11 cellular contexts compared by ENCODE assay signal in genomic region chr5:80963521-80963895, GRCh38. TPM values are rescaled to one million over a fixed set of nuclear protein-coding genes. Genes with fewer than 3 reads are reported as not detected.
DNase-seq lines count a peak whose midpoint lies in the region; TF ChIP-seq lines count a peak whose summit lies in the region.
"Had no signal": no experiment of that assay in that cellular context is flagged by ENCODE, and none has a peak within 500 bp of the region (broad histone marks: within the 10 kb centered on the region; RNA-seq: fewer than 3 reads in every experiment).

No MANE protein-coding gene starts in this region.

- no peak overlapping the region for H3K4me3 ChIP-seq in right atrium auricular region
- H3K4me3 ChIP-seq in endocrine pancreas (ENCODE audit: control insufficient read depth, insufficient read depth, low read length): peak overlapping the region; percentile 40
- H3K4me3 ChIP-seq in uterus: no peak overlapping the region

- H3K36me3 ChIP-seq in right atrium auricular region (no peaks in the 10 kb centered on the region), endocrine pancreas (ENCODE audit: control insufficient read depth, insufficient read depth, low read length) (no peaks in the 10 kb centered on the region), uterus (no peaks in the 10 kb centered on the region)

- intact Hi-C loops in cardiac septum (cut with DNase I) (loop anchor here (5.0 kb wide), 1 partner anchor 104 kb away; no protein-coding TSS in a partner anchor), uterus (cut with DNase I; ENCODE audit: low total_unique reads) (no loop called here)

- no peak for TF ChIP-seq CTCF in right atrium auricular region (IDR thresholded peaks at IDR 0.05)
- no peak for TF ChIP-seq CTCF in uterus (IDR thresholded peaks at IDR 0.05)

- H3K27ac ChIP-seq in right atrium auricular region (peak overlapping the region; percentile 36 to 62), uterus (peak overlapping the region; percentile 24 to 84)
- H3K27ac ChIP-seq: HL-60 had no signal

- H3K4me1 ChIP-seq in right atrium auricular region (peaks cover 0 to 17% of the 10 kb centered on the region in 2 donors), endocrine pancreas (ENCODE audit: control insufficient read depth, insufficient read depth, low read length) (no peaks in the 10 kb centered on the region), uterus (no peaks in the 10 kb centered on the region)

- TF ChIP-seq POLR2A in uterus (IDR thresholded peaks at IDR 0.05): no peak

- H3K9me3 ChIP-seq in right atrium auricular region: no peaks in the 10 kb centered on the region
- H3K9me3 ChIP-seq in endocrine pancreas (ENCODE audit: control insufficient read depth, low read length): no peaks in the 10 kb centered on the region
- H3K9me3 ChIP-seq in uterus: no peaks in the 10 kb centered on the region

- H3K9ac ChIP-seq in endocrine pancreas (ENCODE audit: control insufficient read depth, insufficient read depth, low read length): no peak overlapping the region

- H3K27me3 ChIP-seq in right atrium auricular region (no peaks in the 10 kb centered on the region), endocrine pancreas (ENCODE audit: control insufficient read depth, insufficient read depth, low read length) (no peaks in the 10 kb centered on the region), uterus (no peaks in the 10 kb centered on the region)

- DNase-seq in right atrium auricular region (ENCODE audit: low spot score): no peak
- no peak for DNase-seq in cardiac septum (ENCODE audit: low spot score)
- peak; percentile 46 for DNase-seq in NCI-H146 (lab: John Stamatoyannopoulos, UW)
- DNase-seq in uterus: no peak
- DNase-seq in NCI-H345 (lab: John Stamatoyannopoulos, UW): no peak
- no peak for DNase-seq in NCI-H446 (lab: John Stamatoyannopoulos, UW)
- DNase-seq in stimulated activated CD4-positive, alpha-beta T cell treated with anti-CD3 and anti-CD28 coated beads, Interleukin-4, amount 100 ng/mL, for 1 hour: no peak
- DNase-seq: occipital lobe had no signal

RNA-seq across cellular contexts. Expression of gene RASGRF2, which starts 3.3 kb away (rescaled TPM):
- total RNA-seq in right atrium auricular region (1 to 10 TPM; 3.5 to 6.3 TPM), cardiac septum (8.2 TPM), uterus (10 to 100 TPM in 3 of 4 donors, 1 to 10 TPM in 1; 3.3 to 26.4 (median 12.3) TPM)
- total RNA-seq: G401 had no signal
